8 cellular contexts compared by ENCODE assay signal in the genomic region with DNA sequence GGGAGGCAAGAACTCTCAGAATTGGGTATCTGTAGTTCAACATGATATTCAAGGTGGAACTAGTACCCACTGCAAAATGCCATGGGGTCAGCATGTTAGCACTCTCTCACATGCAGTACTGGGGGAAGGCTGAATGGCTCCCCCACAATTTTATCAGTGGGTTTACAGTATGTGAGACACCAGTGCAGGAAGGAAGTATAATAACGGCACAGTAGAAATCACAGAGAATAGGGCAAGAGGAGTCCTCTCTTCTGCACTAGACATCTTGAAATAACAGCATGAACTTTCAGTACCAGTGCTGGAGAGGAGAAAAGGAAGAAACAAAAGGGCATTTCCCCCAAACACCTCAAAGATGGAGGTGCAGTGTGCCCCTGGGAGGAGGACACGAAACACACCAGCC. TPM values are rescaled to one million over a fixed set of nuclear protein-coding genes. Genes with fewer than 3 reads are reported as not detected.
DNase-seq lines count a peak whose midpoint lies in the region; ATAC-seq and TF ChIP-seq lines count a peak whose summit lies in the region.

No MANE protein-coding gene starts in this region.

- H3K4me3 Mint-ChIP-seq in activated CD8-positive, alpha-beta memory T cell treated with anti-CD3 and anti-CD28 coated beads, Interleukin-2, amount 10 ng/mL, durations not matched to agents 7 days and 5 days = peak overlapping the region; percentile 90
- peak overlapping the region; percentile 87 for H3K4me3 Mint-ChIP-seq in activated T-helper 17 cell treated with anti-CD3 and anti-CD28 coated beads, Interleukin-2, amount 50 U/mL, for 72 hours

- H3K4me3 ChIP-seq in iPS-15b (ENCODE audit: low read depth, low read length) (peak overlapping the region; percentile 86), tibial artery (peak overlapping the region in 1 of 2 donors; percentile 78)

- peaks cover 40% of the 10 kb centered on the region for H3K36me3 ChIP-seq in iPS-15b (ENCODE audit: control insufficient read depth, insufficient read depth, low read length)
- H3K36me3 ChIP-seq in tibial artery = peaks cover 41 to 61% (median 52%) of the 10 kb centered on the region in 3 donors

- TF ChIP-seq CTCF in tibial artery (IDR thresholded peaks at IDR 0.05) = no peak

- H3K4me1 ChIP-seq in iPS-15b (ENCODE audit: control insufficient read depth, insufficient read depth, low read length) = no peaks in the 10 kb centered on the region
- peaks cover 0 to 28% (median 18%) of the 10 kb centered on the region in 4 donors for H3K4me1 ChIP-seq in tibial artery

- intact Hi-C loops in tibial artery (cut with DNase I; ENCODE audit: low total_unique reads) = loop anchor here (5.0 kb wide), 1 partner anchor 84 kb away; no protein-coding TSS in a partner anchor

- peaks cover 68% of the 10 kb centered on the region for H3K4me1 Mint-ChIP-seq in activated CD8-positive, alpha-beta memory T cell treated with anti-CD3 and anti-CD28 coated beads, Interleukin-2, amount 10 ng/mL, durations not matched to agents 7 days and 5 days
- peaks cover 58% of the 10 kb centered on the region for H3K4me1 Mint-ChIP-seq in activated T-helper 17 cell treated with anti-CD3 and anti-CD28 coated beads, Interleukin-2, amount 50 U/mL, for 72 hours

- no peak for DNase-seq in activated CD8-positive, alpha-beta memory T cell treated with anti-CD3 and anti-CD28 coated beads, Interleukin-2, amount 10 ng/mL, durations not matched to agents 7 days and 5 days
- DNase-seq in activated CD8-positive, alpha-beta memory T cell treated with anti-CD3 and anti-CD28 coated beads, Interleukin-2, amount 50 U/mL, for 4 hours = no peak
- DNase-seq in tibial artery (no peak), mesenteric fat pad (ENCODE audit: low spot score) (no peak), SK-N-DZ (ENCODE audit: low spot score) (no peak), amniotic stem cell (lab: John Stamatoyannopoulos, UW) (no peak)

- peak overlapping the region; percentile 86 to 88 for H3K27ac ChIP-seq in tibial artery

- CTCF ChIA-PET in activated CD8-positive, alpha-beta memory T cell treated with anti-CD3 and anti-CD28 coated beads, Interleukin-2, amount 10 ng/mL, durations not matched to agents 7 days and 5 days (lab: Charles Lee) = interaction anchor here (1.0 to 5.5 kb wide), 18 partner anchors 7 to 483 kb away, joined by 3 to 55 read pairs (median 6); a partner anchor contains a TSS

- H3K36me3 Mint-ChIP-seq in activated CD8-positive, alpha-beta memory T cell treated with anti-CD3 and anti-CD28 coated beads, Interleukin-2, amount 10 ng/mL, durations not matched to agents 7 days and 5 days = peaks cover 50% of the 10 kb centered on the region
- peaks cover 91% of the 10 kb centered on the region for H3K36me3 Mint-ChIP-seq in activated T-helper 17 cell treated with anti-CD3 and anti-CD28 coated beads, Interleukin-2, amount 50 U/mL, for 72 hours (ENCODE audit: low read depth)

- H3K27me3 Mint-ChIP-seq in activated CD8-positive, alpha-beta memory T cell treated with anti-CD3 and anti-CD28 coated beads, Interleukin-2, amount 10 ng/mL, durations not matched to agents 7 days and 5 days = no peaks in the 10 kb centered on the region
- no peaks in the 10 kb centered on the region for H3K27me3 Mint-ChIP-seq in activated T-helper 17 cell treated with anti-CD3 and anti-CD28 coated beads, Interleukin-2, amount 50 U/mL, for 72 hours

- no peaks in the 10 kb centered on the region for H3K9me3 Mint-ChIP-seq in activated CD8-positive, alpha-beta memory T cell treated with anti-CD3 and anti-CD28 coated beads, Interleukin-2, amount 10 ng/mL, durations not matched to agents 7 days and 5 days (ENCODE audit: low read depth)
- no peaks in the 10 kb centered on the region for H3K9me3 Mint-ChIP-seq in activated T-helper 17 cell treated with anti-CD3 and anti-CD28 coated beads, Interleukin-2, amount 50 U/mL, for 72 hours

- peak overlapping the region; percentile 82 for H3K9ac ChIP-seq in iPS-15b (ENCODE audit: low read depth, low read length)

- H3K9me3 ChIP-seq in iPS-15b (ENCODE audit: control insufficient read depth, insufficient read depth, low read length) (no peaks in the 10 kb centered on the region), tibial artery (no peaks in the 10 kb centered on the region)

- peak; percentile 6 for ATAC-seq in activated CD8-positive, alpha-beta memory T cell treated with anti-CD3 and anti-CD28 coated beads, Interleukin-2, amount 10 ng/mL, durations not matched to agents 7 days and 5 days
- ATAC-seq in activated T-helper 17 cell treated with anti-CD3 and anti-CD28 coated beads, Interleukin-2, amount 50 U/mL, for 72 hours (replicated peaks) = no peak

- H3K27me3 ChIP-seq in iPS-15b (ENCODE audit: control insufficient read depth, insufficient read depth, low read length) = no peaks in the 10 kb centered on the region
- H3K27me3 ChIP-seq in tibial artery = no peaks in the 10 kb centered on the region

- H3K27ac Mint-ChIP-seq in activated CD8-positive, alpha-beta memory T cell treated with anti-CD3 and anti-CD28 coated beads, Interleukin-2, amount 10 ng/mL, durations not matched to agents 7 days and 5 days = peak overlapping the region; percentile 87
- peak overlapping the region; percentile 90 for H3K27ac Mint-ChIP-seq in activated T-helper 17 cell treated with anti-CD3 and anti-CD28 coated beads, Interleukin-2, amount 50 U/mL, for 72 hours

RNA-seq across cellular contexts. Expression of a gene that starts 1.5 kb away (rescaled TPM):
- total RNA-seq in activated CD8-positive, alpha-beta memory T cell treated with anti-CD3 and anti-CD28 coated beads, Interleukin-2, amount 10 ng/mL, durations not matched to agents 7 days and 5 days = 10 to 100 TPM; 28.0 to 39.6 TPM
- total RNA-seq in activated T-helper 17 cell treated with anti-CD3 and anti-CD28 coated beads, Interleukin-2, amount 50 U/mL, for 72 hours = 10 to 100 TPM; 16.5 to 22.3 TPM
- 27.4 TPM for total RNA-seq in mesenteric fat pad
- 52.7 and 59.7 TPM in 2 replicates for polyA plus RNA-seq in SK-N-DZ (2014; cell fraction: cytosol; rRNA removed)
- polyA plus RNA-seq in SK-N-DZ (2014; cell fraction: nucleus; rRNA removed) = 39.2 and 41.2 TPM in 2 replicates

RNA-seq across cellular contexts. Expression of a gene that starts 8.9 kb away (rescaled TPM):
- 1,000 to 10,000 TPM in 1 of 2 experiments, 100 to 1,000 TPM in 1; 734 to 1,112 TPM for total RNA-seq in activated CD8-positive, alpha-beta memory T cell treated with anti-CD3 and anti-CD28 coated beads, Interleukin-2, amount 10 ng/mL, durations not matched to agents 7 days and 5 days
- 1,000 to 10,000 TPM; 1,019 to 1,822 TPM for total RNA-seq in activated T-helper 17 cell treated with anti-CD3 and anti-CD28 coated beads, Interleukin-2, amount 50 U/mL, for 72 hours
- total RNA-seq in mesenteric fat pad = 630 TPM
- polyA plus RNA-seq in SK-N-DZ (2014; cell fraction: cytosol; rRNA removed) = 1,614 and 1,776 TPM in 2 replicates
- 579 and 767 TPM in 2 replicates for polyA plus RNA-seq in SK-N-DZ (2014; cell fraction: nucleus; rRNA removed)

RNA-seq across cellular contexts. Expression of a gene that starts 9.5 kb away (rescaled TPM):
- total RNA-seq in activated CD8-positive, alpha-beta memory T cell treated with anti-CD3 and anti-CD28 coated beads, Interleukin-2, amount 10 ng/mL, durations not matched to agents 7 days and 5 days = 10 to 100 TPM; 24.5 to 37.7 TPM
- total RNA-seq in activated T-helper 17 cell treated with anti-CD3 and anti-CD28 coated beads, Interleukin-2, amount 50 U/mL, for 72 hours = 10 to 100 TPM; 20.5 to 26.9 TPM
- total RNA-seq in mesenteric fat pad = 6.6 TPM
- polyA plus RNA-seq in SK-N-DZ (2014; cell fraction: cytosol; rRNA removed) = 17.0 and 22.0 TPM in 2 replicates
- 19.9 and 24.9 TPM in 2 replicates for polyA plus RNA-seq in SK-N-DZ (2014; cell fraction: nucleus; rRNA removed)

RNA-seq across cellular contexts. Expression of a gene that starts 14.4 kb away (rescaled TPM):
- total RNA-seq in activated CD8-positive, alpha-beta memory T cell treated with anti-CD3 and anti-CD28 coated beads, Interleukin-2, amount 10 ng/mL, durations not matched to agents 7 days and 5 days = under 1 TPM in 1 of 2 experiments, not detected in 1; 0.06 TPM
- total RNA-seq in activated T-helper 17 cell treated with anti-CD3 and anti-CD28 coated beads, Interleukin-2, amount 50 U/mL, for 72 hours = under 1 TPM; 0.05 to 0.19 TPM
- total RNA-seq in mesenteric fat pad = not detected
- polyA plus RNA-seq in SK-N-DZ (2014; cell fraction: cytosol; rRNA removed) = 32.0 and 34.0 TPM in 2 replicates
- polyA plus RNA-seq in SK-N-DZ (2014; cell fraction: nucleus; rRNA removed) = 61.6 and 74.8 TPM in 2 replicates

RNA-seq across cellular contexts. Expression of a gene that starts 32.5 kb away (rescaled TPM):
- 10 to 100 TPM; 39.8 to 49.9 TPM for total RNA-seq in activated CD8-positive, alpha-beta memory T cell treated with anti-CD3 and anti-CD28 coated beads, Interleukin-2, amount 10 ng/mL, durations not matched to agents 7 days and 5 days
- 10 to 100 TPM; 40.8 to 80.8 TPM for total RNA-seq in activated T-helper 17 cell treated with anti-CD3 and anti-CD28 coated beads, Interleukin-2, amount 50 U/mL, for 72 hours
- total RNA-seq in mesenteric fat pad = 205 TPM
- 53.3 and 54.4 TPM in 2 replicates for polyA plus RNA-seq in SK-N-DZ (2014; cell fraction: cytosol; rRNA removed)
- 213 and 272 TPM in 2 replicates for polyA plus RNA-seq in SK-N-DZ (2014; cell fraction: nucleus; rRNA removed)
